Comparison of ENCODE assay signal across 11 cellular contexts in the genomic region with DNA sequence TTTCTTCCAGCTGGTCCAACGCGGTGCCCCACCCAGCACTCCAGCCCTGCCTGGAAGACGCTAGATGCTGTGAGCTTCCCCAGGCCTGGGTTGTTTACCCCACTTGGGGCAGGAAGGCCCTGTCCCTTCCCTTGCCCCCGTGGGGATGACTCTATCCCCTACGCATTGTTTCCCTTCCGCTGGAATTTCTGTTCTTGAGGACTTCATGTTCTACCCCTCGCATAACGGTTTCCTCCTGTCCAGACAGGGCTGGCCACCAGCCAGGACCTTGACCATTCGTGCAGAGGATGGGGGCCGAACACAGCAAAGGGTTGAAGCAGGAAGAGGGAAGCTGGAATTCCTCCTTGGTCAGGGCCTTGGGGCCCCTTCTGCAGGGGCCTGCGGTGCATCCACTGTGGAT. TPM values are rescaled to one million over a fixed set of nuclear protein-coding genes. Genes with fewer than 3 reads are reported as not detected.
A peak's percentile ranks its signal among the peaks of the same experiment; 100 is the strongest.
DNase-seq lines count a peak whose midpoint lies in the region; ATAC-seq and TF ChIP-seq lines count a peak whose summit lies in the region.
"Had no signal": no experiment of that assay in that cellular context is flagged by ENCODE, and none has a peak within 500 bp of the region (broad histone marks: within the 10 kb centered on the region; RNA-seq: fewer than 3 reads in every experiment).

No MANE protein-coding gene starts in this region.

- H3K4me2 ChIP-seq in skeletal muscle satellite cell (ENCODE audit: low read length), result peak overlapping the region; percentile 26

- DNase-seq in HCEC 1CT, result peak; percentile 83
- no peak for DNase-seq in left lung
- DNase-seq in GM03348 (ENCODE audit: low spot score), result no peak
- DNase-seq in cerebellum (ENCODE audit: low spot score), result no peak
- DNase-seq in ACHN, result no peak
- DNase-seq: activated CD4-positive, alpha-beta T cell treated with anti-CD3 and anti-CD28 coated beads for 1 hour; NCI-H1105; NCI-H69 had no signal

- 73 to 75% methylated on average over 11 of the region's 11 CpGs for WGBS in esophagus, 2 donors

- H3K4me3 ChIP-seq in esophagus (ENCODE audit: low read depth in 1 of 2, low read length in 2 of 2) (no peak overlapping the region), left lung (no peak overlapping the region), skeletal muscle satellite cell (ENCODE audit: low read length) (no peak overlapping the region)

- TF ChIP-seq CTCF in left lung (IDR thresholded peaks at IDR 0.05), result no peak

- H3K27me3 ChIP-seq in esophagus (ENCODE audit: control insufficient read depth in 1 of 2, insufficient read depth in 2 of 2, low read length in 2 of 2) (no peaks in the 10 kb centered on the region), left lung (no peaks in the 10 kb centered on the region), skeletal muscle satellite cell (ENCODE audit: control insufficient read depth, insufficient read depth, low read length) (no peaks in the 10 kb centered on the region)

- peak overlapping the region; percentile 82 for H3K9ac ChIP-seq in skeletal muscle satellite cell (ENCODE audit: low read depth, low read length)

- in situ Hi-C loops in ACHN (cut with HindIII; ENCODE audit: low pct_ligation_motif_present, low pct_unique_long_range_greater_than_20kb, low sequenced_read_pairs), result no loop called here

- H3K9me3 ChIP-seq in esophagus (ENCODE audit: control insufficient read depth in 2 of 2, insufficient read depth in 1 of 2, low read depth in 1 of 2, low read length in 1 of 2) (no peaks in the 10 kb centered on the region), left lung (no peaks in the 10 kb centered on the region), skeletal muscle satellite cell (replicated peaks; ENCODE audit: low read length) (no peaks in the 10 kb centered on the region)

- ATAC-seq in left lung (no peak), HG03175 (IDR thresholded peaks at IDR 0.05; ENCODE audit: unreplicated experiment) (no peak)

- H3K36me3 ChIP-seq in esophagus (ENCODE audit: control insufficient read depth in 2 of 2, insufficient read depth in 2 of 2, low read length in 1 of 2) (no peaks in the 10 kb centered on the region), left lung (no peaks in the 10 kb centered on the region), skeletal muscle satellite cell (ENCODE audit: insufficient read depth, low read length) (no peaks in the 10 kb centered on the region)

- H3K27ac ChIP-seq in esophagus (ENCODE audit: low read depth in 2 of 2, low read length in 1 of 2), result peak overlapping the region; percentile 17 to 36
- H3K27ac ChIP-seq in left lung, result peak overlapping the region; percentile 62 to 72

- H3K4me1 ChIP-seq in esophagus (ENCODE audit: control insufficient read depth in 2 of 2, insufficient read depth in 2 of 2, low read length in 1 of 2), result peaks cover 2 to 19% of the 10 kb centered on the region in 2 donors
- peaks cover 0 to 26% of the 10 kb centered on the region in 2 donors for H3K4me1 ChIP-seq in left lung
- peaks cover 67% of the 10 kb centered on the region for H3K4me1 ChIP-seq in skeletal muscle satellite cell (ENCODE audit: control insufficient read depth, insufficient read depth, low read length)

- intact Hi-C loops in left lung (cut with DNase I), result no loop called here

RNA-seq across cellular contexts. Expression of a gene that starts 14.7 kb away (rescaled TPM):
- polyA plus RNA-seq in esophagus, result 1 to 10 TPM in 1 of 2 donors, under 1 TPM in 1; 0.88 to 1.3 TPM
- total RNA-seq in left lung (10 to 100 TPM; 59.4 to 80.5 TPM), cerebellum (0.27 TPM)
- total RNA-seq in skeletal muscle satellite cell (2012; rRNA removed), result 1,333 and 2,370 TPM in 2 replicates

RNA-seq across cellular contexts. Expression of a gene that starts 27.0 kb away (rescaled TPM):
- 10 to 100 TPM in 1 of 2 donors, 1 to 10 TPM in 1; 6.2 to 13.5 TPM for polyA plus RNA-seq in esophagus
- 10 to 100 TPM; 42.8 to 55.6 TPM for total RNA-seq in left lung
- total RNA-seq in skeletal muscle satellite cell (2012; rRNA removed), result 8.3 and 8.4 TPM in 2 replicates
- 3.0 TPM for total RNA-seq in cerebellum

RNA-seq across cellular contexts. Expression of a gene that starts 42.0 kb away (rescaled TPM):
- polyA plus RNA-seq in esophagus, result 10 to 100 TPM; 40.2 to 43.3 TPM
- 10 to 100 TPM; 39.4 to 48.7 TPM for total RNA-seq in left lung
- total RNA-seq in skeletal muscle satellite cell (2012; rRNA removed), result 160 and 168 TPM in 2 replicates
- 61.0 TPM for total RNA-seq in cerebellum

RNA-seq across cellular contexts. Expression of a gene that starts 53.1 kb away (rescaled TPM):
- polyA plus RNA-seq in esophagus, result under 1 TPM in 1 of 2 donors, not detected in 1; 0.01 TPM
- total RNA-seq in left lung (not detected), cerebellum (21.2 TPM)
- 0.22 and 2.8 TPM in 2 replicates for total RNA-seq in skeletal muscle satellite cell (2012; rRNA removed)

Comparison
In these comparisons a context has a peak if more than half of its experiments do, and no peak if none do; other contexts are left out.
1. RNA of a gene that starts 14.7 kb away (total RNA-seq): 59.4 to 80.5 TPM in left lung; 0.27 TPM in cerebellum (single experiment); every median in the first group is over 10 times any median in the second.
2. RNA of a gene that starts 27.0 kb away (total RNA-seq): 42.8 to 55.6 TPM in left lung; 3.0 TPM in cerebellum (single experiment); every median in the first group is over 10 times any median in the second.